In the genomic region with DNA sequence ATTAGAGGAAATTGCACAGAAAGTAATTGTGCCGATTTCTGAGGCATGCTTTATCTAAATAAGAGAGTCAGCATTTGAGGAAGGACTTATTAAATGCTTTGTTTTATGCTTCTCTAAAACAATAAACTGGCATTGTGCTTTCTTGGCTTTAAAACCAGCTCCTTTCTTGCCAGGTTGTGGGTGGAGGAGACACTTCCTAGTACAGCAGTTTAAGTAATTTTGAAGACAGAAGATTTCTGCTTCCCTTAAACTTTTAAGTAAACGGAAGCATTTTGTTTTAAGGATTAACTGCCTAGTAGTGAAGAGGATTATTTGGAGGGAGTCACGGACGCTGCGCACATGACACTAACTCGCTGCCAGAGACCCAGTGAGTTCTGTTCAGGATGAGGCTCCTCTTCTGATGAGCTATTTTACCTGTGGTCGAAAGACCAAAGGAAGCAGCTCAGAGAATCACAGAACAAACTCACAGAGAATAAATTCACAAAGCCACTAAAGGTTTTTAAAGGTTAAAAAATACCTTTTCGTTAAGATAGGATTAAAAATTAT, we compare ENCODE assay signal across 23 cellular contexts.
DNase-seq lines count a peak whose midpoint lies in the region; ATAC-seq and TF ChIP-seq lines count a peak whose summit lies in the region.
"Had no signal": no experiment of that assay in that cellular context is flagged by ENCODE, and none has a peak within 500 bp of the region (broad histone marks: within the 10 kb centered on the region; RNA-seq: fewer than 3 reads in every experiment).

No MANE protein-coding gene starts in this region.

- H3K9me3 ChIP-seq in KOPT-K1 (ENCODE audit: insufficient read depth, low read length, poor library complexity, severe bottlenecking) (no peaks in the 10 kb centered on the region), upper lobe of left lung (no peaks in the 10 kb centered on the region)
- H3K9me3 ChIP-seq: heart left ventricle, thoracic aorta had no signal

- H3K4me3 ChIP-seq in upper lobe of left lung, result peak overlapping the region in 1 of 4 donors; percentile 13
- H3K4me3 ChIP-seq: GM23338, heart left ventricle, thoracic aorta had no signal

- TF ChIP-seq POLR2A in upper lobe of left lung (IDR thresholded peaks at IDR 0.05), result no peak

- H3K4me1 ChIP-seq in upper lobe of left lung, result no peaks in the 10 kb centered on the region
- H3K4me1 ChIP-seq: heart left ventricle had no signal

- 57 to 62% methylated on average over 8 of the region's 8 CpGs for WGBS in upper lobe of left lung, 2 donors

- DNase-seq in D341Med (ENCODE audit: low spot score) (peak; percentile 37), cerebellum (ENCODE audit: low spot score) (peak; percentile 10), retina (peak; percentile 9), hepatic stellate cell (ENCODE audit: low spot score) (no peak), caudate nucleus (lab: John Stamatoyannopoulos, UW) (no peak), upper lobe of left lung (no peak)
- DNase-seq: activated CD4-positive, alpha-beta T cell treated with anti-CD3 and anti-CD28 coated beads, Interleukin-2, amount 10 ng/mL, durations not matched to agents 24 days and 14 days; activated naive CD4-positive, alpha-beta T cell treated with anti-CD3 and anti-CD28 coated beads, Interleukin-2, amount 50 U/mL, for 16 hours; DMS153; GF-D8; IMR-90; MV-4-11; naive B cell; NCI-H510A treated with DMSO at 0.1 percent for 48 hours; stimulated activated CD4-positive, alpha-beta T cell treated with anti-CD3 and anti-CD28 coated beads, Interleukin-12 subunit alpha, Interleukin-12 subunit beta, amount 100 ng/mL, for 4 hours; stimulated activated CD4-positive, alpha-beta T cell treated with anti-CD3 and anti-CD28 coated beads, Interleukin-4, amount 100 ng/mL, for 24 hours; stimulated activated naive CD4-positive, alpha-beta T cell; T-helper 2 cell had no signal

- no peak for TF ChIP-seq CTCF in upper lobe of left lung (IDR thresholded peaks at IDR 0.05)

- no peak for ATAC-seq in HG02870 (IDR thresholded peaks at IDR 0.05; ENCODE audit: unreplicated experiment)
- no peak for ATAC-seq in upper lobe of left lung (ENCODE audit: low FRiP score in 2 of 2)
- ATAC-seq: GM23338 had no signal

- H3K36me3 ChIP-seq in KOPT-K1 (ENCODE audit: insufficient read depth, low read length), result no peaks in the 10 kb centered on the region
- H3K36me3 ChIP-seq in upper lobe of left lung, result no peaks in the 10 kb centered on the region
- H3K36me3 ChIP-seq: heart left ventricle, thoracic aorta had no signal

- H3K27me3 ChIP-seq in upper lobe of left lung, result no peaks in the 10 kb centered on the region
- H3K27me3 ChIP-seq: heart left ventricle had no signal

- TF ChIP-seq EP300 in upper lobe of left lung (IDR thresholded peaks at IDR 0.05), result no peak

- H3K27ac ChIP-seq in KOPT-K1 (ENCODE audit: low read depth, low read length, poor library complexity, severe bottlenecking) (peak overlapping the region; percentile 89), caudate nucleus (ENCODE audit: low read depth, low read length) (no peak overlapping the region), upper lobe of left lung (peak overlapping the region in 1 of 4 donors; percentile 42)
- H3K27ac ChIP-seq: thoracic aorta had no signal

Comparison
In these comparisons a context has a peak if more than half of its experiments do, and no peak if none do; other contexts are left out.
1. DNase-seq: peak in D341Med (single experiment), cerebellum (single experiment) and retina (single experiment); none in hepatic stellate cell (single experiment), caudate nucleus (0 of 61) and upper lobe of left lung (0 of 2).